In genomic region chr4:53929955-53930798, GRCh38 we compare ENCODE assay signal across 8 cellular contexts.
DNase-seq lines count a peak whose midpoint lies in the region; ATAC-seq and TF ChIP-seq lines count a peak whose summit lies in the region.

No MANE protein-coding gene starts in this region.

- intact Hi-C loops in aorta (cut with DNase I), result loop anchor here (1.0 to 10.0 kb wide), 8 partner anchors 21 to 915 kb away; partner anchors contain the start of genes CHIC2 (in 1 of the 2), GSX2 (in 1 of the 2) and PDGFRA (in 1 of the 2)

- H4K91ac ChIP-seq in trophoblast cell (ENCODE audit: low read depth, low read length), result peak overlapping the region; percentile 25

- TF ChIP-seq CTCF in LNCaP clone FGC (IDR thresholded peaks at IDR 0.05; ENCODE audit: control insufficient read depth, extremely low read depth, insufficient read depth) (peak; percentile 94), glutamatergic neuron (IDR thresholded peaks at IDR 0.05; ENCODE audit: partially characterized antibody, unreplicated experiment) (peak; percentile 42)

- H3K4me1 ChIP-seq in trophoblast cell (ENCODE audit: control insufficient read depth in 1 of 2, insufficient read depth in 2 of 2, low read length in 2 of 2) (peaks cover 5 to 6% of the 10 kb centered on the region in 2 experiments), aorta (ENCODE audit: control insufficient read depth in 1 of 2, insufficient read depth in 2 of 2, low read length in 2 of 2) (peaks cover 0 to 3% of the 10 kb centered on the region in 2 donors)

- no CpG with 5 or more reads among the region's 8 CpGs for WGBS in trophoblast cell (ENCODE audit: extremely low coverage, insufficient coverage, insufficient read length)
- WGBS in aorta, 2 donors, result 34% methylated on average over 8 of the region's 8 CpGs

- no peak overlapping the region for H3K4me3 Mint-ChIP-seq in activated naive CD4-positive, alpha-beta T cell treated with anti-CD3 and anti-CD28 coated beads, Interleukin-2, amount 10 ng/mL, durations not matched to agents 7 days and 5 days
- no peak overlapping the region for H3K4me3 Mint-ChIP-seq in glutamatergic neuron (ENCODE audit: unreplicated experiment)

- H3K4me1 Mint-ChIP-seq in activated naive CD4-positive, alpha-beta T cell treated with anti-CD3 and anti-CD28 coated beads, Interleukin-2, amount 10 ng/mL, durations not matched to agents 7 days and 5 days, result no peaks in the 10 kb centered on the region
- no peaks in the 10 kb centered on the region for H3K4me1 Mint-ChIP-seq in glutamatergic neuron (ENCODE audit: low read depth, unreplicated experiment)

- H3K36me3 ChIP-seq in trophoblast cell (ENCODE audit: control insufficient read depth in 1 of 2, insufficient read depth in 2 of 2, low read length in 2 of 2) (no peaks in the 10 kb centered on the region), aorta (ENCODE audit: control insufficient read depth in 1 of 2, insufficient read depth in 2 of 2, low read length in 1 of 2) (no peaks in the 10 kb centered on the region)

- H3K36me3 Mint-ChIP-seq in activated naive CD4-positive, alpha-beta T cell treated with anti-CD3 and anti-CD28 coated beads, Interleukin-2, amount 10 ng/mL, durations not matched to agents 7 days and 5 days, result no peaks in the 10 kb centered on the region
- no peaks in the 10 kb centered on the region for H3K36me3 Mint-ChIP-seq in glutamatergic neuron (ENCODE audit: unreplicated experiment)

- H3K4ac ChIP-seq in trophoblast cell (ENCODE audit: low read depth, low read length), result no peak overlapping the region

- no peak overlapping the region for H2AK5ac ChIP-seq in trophoblast cell (ENCODE audit: low read length)

- no peak overlapping the region for H3K23ac ChIP-seq in trophoblast cell (ENCODE audit: low read length)

- H2BK12ac ChIP-seq in trophoblast cell (ENCODE audit: low read length), result peak overlapping the region; percentile 32

- no peak overlapping the region for H3K4me2 ChIP-seq in trophoblast cell (ENCODE audit: low read length)

- no peaks in the 10 kb centered on the region for H3K27me3 ChIP-seq in trophoblast cell (ENCODE audit: insufficient read depth, low read length)
- H3K27me3 ChIP-seq in aorta (ENCODE audit: control insufficient read depth in 1 of 2, insufficient read depth in 2 of 2, low read length in 1 of 2), result no peaks in the 10 kb centered on the region

- H3K27ac Mint-ChIP-seq in activated naive CD4-positive, alpha-beta T cell treated with anti-CD3 and anti-CD28 coated beads, Interleukin-2, amount 10 ng/mL, durations not matched to agents 7 days and 5 days, result no peak overlapping the region
- H3K27ac Mint-ChIP-seq in glutamatergic neuron (ENCODE audit: unreplicated experiment), result no peak overlapping the region

- DNase-seq in C1 segment of cervical spinal cord (lab: John Stamatoyannopoulos, UW) (peak in 12 of 14 donors; percentile 3 to 58 (median 45)), GM19240 (ENCODE audit: insufficient read length, low spot score) (peak; percentile 54), LNCaP clone FGC (ENCODE audit: low read depth) (peak; percentile 62), SHP77 (lab: John Stamatoyannopoulos, UW) (peak; percentile 86 to 89), glutamatergic neuron (peak; percentile 58), trophoblast cell (peak; percentile 93 to 97), aorta (peak; percentile 82 to 83)
- DNase-seq in activated naive CD4-positive, alpha-beta T cell treated with anti-CD3 and anti-CD28 coated beads, Interleukin-2, amount 10 ng/mL, durations not matched to agents 7 days and 5 days, result peak; percentile 69

- no peak overlapping the region for H2BK120ac ChIP-seq in trophoblast cell (ENCODE audit: insufficient read depth, low read length, poor library complexity)

- H3K9me3 Mint-ChIP-seq in activated naive CD4-positive, alpha-beta T cell treated with anti-CD3 and anti-CD28 coated beads, Interleukin-2, amount 10 ng/mL, durations not matched to agents 7 days and 5 days, result no peaks in the 10 kb centered on the region
- H3K9me3 Mint-ChIP-seq in glutamatergic neuron (ENCODE audit: unreplicated experiment), result peaks cover 3% of the 10 kb centered on the region

- H2BK5ac ChIP-seq in trophoblast cell (ENCODE audit: low read depth, low read length, poor library complexity), result no peak overlapping the region

- no peak overlapping the region for H2AFZ ChIP-seq in trophoblast cell (ENCODE audit: insufficient read depth, low read length, poor library complexity)

- no peak overlapping the region for H3K14ac ChIP-seq in trophoblast cell (ENCODE audit: low read length)

- CTCF ChIA-PET in activated naive CD4-positive, alpha-beta T cell treated with anti-CD3 and anti-CD28 coated beads, Interleukin-2, amount 10 ng/mL, durations not matched to agents 7 days and 5 days (lab: Charles Lee), result interaction anchor here (0.7 to 6.4 kb wide), 18 partner anchors 8 to 731 kb away, joined by 3 to 97 read pairs (median 4); no protein-coding TSS in a partner anchor

- H3K4me3 ChIP-seq in LNCaP clone FGC (ENCODE audit: low read depth, low read length) (no peak overlapping the region), trophoblast cell (ENCODE audit: low read depth, low read length) (no peak overlapping the region), aorta (ENCODE audit: low read length in 2 of 2) (no peak overlapping the region)

- no peaks in the 10 kb centered on the region for H3K79me2 ChIP-seq in trophoblast cell (ENCODE audit: control insufficient read depth, insufficient read depth, low read length, poor library complexity)

- no peak overlapping the region for H3K18ac ChIP-seq in trophoblast cell (ENCODE audit: low read length)

- H4K12ac ChIP-seq in trophoblast cell (ENCODE audit: low read depth, low read length), result no peak overlapping the region

- H3K27ac ChIP-seq in trophoblast cell (ENCODE audit: low read depth, low read length), result no peak overlapping the region
- H3K27ac ChIP-seq in aorta (ENCODE audit: low read depth in 1 of 2, low read length in 2 of 2), result no peak overlapping the region

- H4K8ac ChIP-seq in trophoblast cell (ENCODE audit: low read depth, low read length), result no peak overlapping the region

- no peaks in the 10 kb centered on the region for H3K9me3 ChIP-seq in trophoblast cell (ENCODE audit: insufficient read depth, low read depth, low read length)
- H3K9me3 ChIP-seq in aorta (ENCODE audit: control insufficient read depth, low read length), result no peaks in the 10 kb centered on the region

- H3K9ac ChIP-seq in trophoblast cell (ENCODE audit: low read length), result no peak overlapping the region

- ATAC-seq in aorta (ENCODE audit: low FRiP score), result peak; percentile 92

- H3K27me3 Mint-ChIP-seq in activated naive CD4-positive, alpha-beta T cell treated with anti-CD3 and anti-CD28 coated beads, Interleukin-2, amount 10 ng/mL, durations not matched to agents 7 days and 5 days, result peaks cover 10% of the 10 kb centered on the region
- H3K27me3 Mint-ChIP-seq in glutamatergic neuron (ENCODE audit: unreplicated experiment), result peaks cover 2% of the 10 kb centered on the region

- peaks cover 2% of the 10 kb centered on the region for H3K79me1 ChIP-seq in trophoblast cell (ENCODE audit: low read length)

Comparison
In these comparisons a context has a peak if more than half of its experiments do, and no peak if none do; other contexts are left out.
1. DNase-seq: peak in every context shown above with its lines; median percentile 95 in trophoblast cell; 88 in SHP77; 82 in aorta; 69 in activated naive CD4-positive, alpha-beta T cell treated with anti-CD3 and anti-CD28 coated beads, Interleukin-2, amount 10 ng/mL, durations not matched to agents 7 days and 5 days; 62 in LNCaP clone FGC; 58 in glutamatergic neuron; 54 in GM19240; 45 in C1 segment of cervical spinal cord.